In genomic region chr22:48309115-48309705, GRCh38 we compare ENCODE assay signal across 14 cellular contexts.
DNase-seq lines count a peak whose midpoint lies in the region; ATAC-seq and TF ChIP-seq lines count a peak whose summit lies in the region.
"Had no signal": no experiment of that assay in that cellular context is flagged by ENCODE, and none has a peak within 500 bp of the region (broad histone marks: within the 10 kb centered on the region; RNA-seq: fewer than 3 reads in every experiment).

No MANE protein-coding gene starts in this region.

- no peaks in the 10 kb centered on the region for H3K27me3 ChIP-seq in BLaER1 treated with 17β-estradiol and CSF1 and Interleukin-3, amounts not matched to agents 10 nM and 100 nM
- H3K27me3 ChIP-seq in RWPE2 (ENCODE audit: insufficient read depth, poor library complexity, severe bottlenecking) (no peaks in the 10 kb centered on the region), neuronal stem cell (ENCODE audit: control insufficient read depth in 3 of 3, insufficient read depth in 3 of 3, low read depth in 1 of 3, low read length in 3 of 3) (no peaks in the 10 kb centered on the region)
- H3K27me3 ChIP-seq: BE2C had no signal

- peaks cover 9 to 24% (median 17%) of the 10 kb centered on the region in 10 experiments for H3K4me1 ChIP-seq in BLaER1 treated with 17β-estradiol and CSF1 and Interleukin-3, amounts not matched to agents 10 nM and 100 nM
- no peaks in the 10 kb centered on the region for H3K4me1 ChIP-seq in RWPE2 (ENCODE audit: insufficient read depth, poor library complexity, severe bottlenecking)
- H3K4me1 ChIP-seq in neuronal stem cell (ENCODE audit: control insufficient read depth in 2 of 2, insufficient read depth in 1 of 2, low read depth in 1 of 2, low read length in 2 of 2), result no peaks in the 10 kb centered on the region
- H3K4me1 ChIP-seq: A549, BE2C, Caco-2 had no signal

- peak overlapping the region; percentile 44 to 92 (median 73); a peak in 21 of 22 replicates for H3K4me2 ChIP-seq in BLaER1 treated with 17β-estradiol and CSF1 and Interleukin-3, amounts not matched to agents 10 nM and 100 nM
- no peak overlapping the region for H3K4me2 ChIP-seq in neuronal stem cell (ENCODE audit: insufficient read depth, low read length, poor library complexity, severe bottlenecking)
- H3K4me2 ChIP-seq: A549 had no signal

- peak overlapping the region; percentile 26 for H2BK12ac ChIP-seq in neuronal stem cell (ENCODE audit: low read length)

- H3K9ac ChIP-seq in BLaER1 treated with 17β-estradiol and CSF1 and Interleukin-3, amounts not matched to agents 10 nM and 100 nM, result 0 out of 22 replicates have a peak overlapping the region, but pooled peaks of 2 of the 11 experiments have one; percentile 10 to 29
- H3K9ac ChIP-seq in neuronal stem cell (ENCODE audit: low read depth, low read length, poor library complexity), result no peak overlapping the region

- peaks cover 0 to 7% (median 0%) of the 10 kb centered on the region in 11 experiments; a peak in 1 of 22 replicates for H4K20me1 ChIP-seq in BLaER1 treated with 17β-estradiol and CSF1 and Interleukin-3, amounts not matched to agents 10 nM and 100 nM

- H3K18ac ChIP-seq in neuronal stem cell (ENCODE audit: low read length), result peak overlapping the region; percentile 61

- no peak overlapping the region for H4K91ac ChIP-seq in neuronal stem cell (ENCODE audit: low read depth, low read length, poor library complexity)

- H3K23ac ChIP-seq in neuronal stem cell (ENCODE audit: low read depth, low read length, poor library complexity), result peak overlapping the region; percentile 50

- H2AFZ ChIP-seq in neuronal stem cell (ENCODE audit: low read length), result no peak overlapping the region

- no peaks in the 10 kb centered on the region for H3K79me1 ChIP-seq in neuronal stem cell (ENCODE audit: low read depth, low read length)

- peak overlapping the region; percentile 40 for H2BK120ac ChIP-seq in neuronal stem cell (ENCODE audit: low read depth, low read length)

- H2BK5ac ChIP-seq in neuronal stem cell (ENCODE audit: low read length), result no peak overlapping the region

- H2AK5ac ChIP-seq in neuronal stem cell (ENCODE audit: low read depth, low read length), result peak overlapping the region; percentile 85

- DNase-seq in RWPE2 (ENCODE audit: low spot score), result peak; percentile 46
- DNase-seq in islet precursor cell, result peak; percentile 37
- DNase-seq in neuronal stem cell (ENCODE audit: low spot score), result no peak
- no peak for DNase-seq in inferior parietal cortex (ENCODE audit: extremely low spot score)
- no peak for DNase-seq in NCI-H748 treated with DMSO at 0.1 percent for 48 hours (lab: John Stamatoyannopoulos, UW)
- no peak for DNase-seq in NCI-H1436 treated with DMSO at 0.1 percent for 48 hours (lab: John Stamatoyannopoulos, UW)
- DNase-seq: BE2C; Caco-2; CD8-positive, alpha-beta memory T cell; DMS53; GF-D8; IMR-90 had no signal

- no peak for TF ChIP-seq CTCF in RWPE2 (IDR thresholded peaks at IDR 0.05; ENCODE audit: poor library complexity, severe bottlenecking)

- peak overlapping the region; percentile 25 for H4K8ac ChIP-seq in neuronal stem cell (ENCODE audit: low read depth, low read length)

- peak overlapping the region; percentile 87 for H3K14ac ChIP-seq in neuronal stem cell (ENCODE audit: low read length)

- H3K4me3 ChIP-seq in BLaER1 treated with 17β-estradiol and CSF1 and Interleukin-3, amounts not matched to agents 10 nM and 100 nM, result no peak overlapping the region
- H3K4me3 ChIP-seq in RWPE2 (ENCODE audit: severe bottlenecking), result no peak overlapping the region
- no peak overlapping the region for H3K4me3 ChIP-seq in neuronal stem cell (ENCODE audit: low read length in 2 of 2)
- H3K4me3 ChIP-seq: A549 had no signal

- no peak for ATAC-seq in RWPE2 (ENCODE audit: low read depth)
- ATAC-seq: A549 had no signal

- no peak overlapping the region for H3K4ac ChIP-seq in neuronal stem cell (ENCODE audit: low read length)

- H2BK15ac ChIP-seq in neuronal stem cell (ENCODE audit: low read length), result peak overlapping the region; percentile 68

- H3K36me3 ChIP-seq in BLaER1 treated with 17β-estradiol and CSF1 and Interleukin-3, amounts not matched to agents 10 nM and 100 nM, result no peaks in the 10 kb centered on the region
- no peaks in the 10 kb centered on the region for H3K36me3 ChIP-seq in RWPE2 (ENCODE audit: low read depth)
- no peaks in the 10 kb centered on the region for H3K36me3 ChIP-seq in neuronal stem cell (replicated peaks in 1 of 2; ENCODE audit: control insufficient read depth in 2 of 2, insufficient read depth in 2 of 2, low read length in 2 of 2)
- H3K36me3 ChIP-seq: BE2C had no signal

- no CpG with 5 or more reads among the region's 18 CpGs for WGBS in neuronal stem cell (ENCODE audit: extremely low coverage in 2 of 2, insufficient read length in 2 of 2, insufficient replicate concordance in 1 of 2), 2 donors

- peaks cover 29 to 35% (median 33%) of the 10 kb centered on the region in 11 experiments for H3K9me3 ChIP-seq in BLaER1 treated with 17β-estradiol and CSF1 and Interleukin-3, amounts not matched to agents 10 nM and 100 nM (replicated peaks in 1 of 11)
- no peaks in the 10 kb centered on the region for H3K9me3 ChIP-seq in RWPE2 (ENCODE audit: severe bottlenecking)
- H3K9me3 ChIP-seq in neuronal stem cell (replicated peaks in 1 of 2; ENCODE audit: control insufficient read depth in 2 of 2, insufficient read depth in 1 of 2, low read depth in 1 of 2, low read length in 2 of 2), result no peaks in the 10 kb centered on the region
- H3K9me3 ChIP-seq: Caco-2 had no signal

- H3K27ac ChIP-seq in BLaER1 treated with 17β-estradiol and CSF1 and Interleukin-3, amounts not matched to agents 10 nM and 100 nM, result no peak overlapping the region
- no peak overlapping the region for H3K27ac ChIP-seq in RWPE2 (ENCODE audit: poor library complexity, severe bottlenecking)
- no peak overlapping the region for H3K27ac ChIP-seq in neuronal stem cell (replicated peaks; ENCODE audit: low read length)
- H3K27ac ChIP-seq: A549 had no signal

Comparison
In these comparisons a context has a peak if more than half of its experiments do, and no peak if none do; other contexts are left out.
1. DNase-seq: peak in RWPE2 (single experiment) and islet precursor cell (single experiment); none in neuronal stem cell (single experiment), inferior parietal cortex (single experiment), NCI-H748 treated with DMSO at 0.1 percent for 48 hours (single experiment) and NCI-H1436 treated with DMSO at 0.1 percent for 48 hours (single experiment).